29 cellular contexts compared by ENCODE assay signal in genomic region chr13:95193509-95194230, GRCh38.
DNase-seq lines count a peak whose midpoint lies in the region; ATAC-seq, FAIRE-seq and TF ChIP-seq lines count a peak whose summit lies in the region.
"Had no signal": no experiment of that assay in that cellular context is flagged by ENCODE, and none has a peak within 500 bp of the region (broad histone marks: within the 10 kb centered on the region; RNA-seq: fewer than 3 reads in every experiment).

No MANE protein-coding gene starts in this region.

- TF ChIP-seq POLR2A in IMR-90 (IDR thresholded peaks at IDR 0.05; ENCODE audit: low read depth, low read length) = no peak

- H3K23ac ChIP-seq in IMR-90 (ENCODE audit: low read depth, low read length) = peak overlapping the region; percentile 25; the same call in 1 of the 2 replicates

- in situ Hi-C loops in IMR-90 (cut with MboI; ENCODE audit: low sequenced_read_pairs) = loop anchor here (5.0 to 10.0 kb wide), 2 partner anchors 181 to 209 kb away; no protein-coding TSS in a partner anchor

- peak overlapping the region; percentile 64; the same call in 1 of the 2 replicates for H3K4ac ChIP-seq in IMR-90 (ENCODE audit: low read depth, low read length)

- POLR2A ChIA-PET in IMR-90 (lab: Charles Lee; ENCODE audit: unreplicated experiment) = no interaction called here

- no TSS peak for BruUV-seq in IMR-90 (replicated peaks; lab: Mats Ljungman, UMichigan)

- no peak for FAIRE-seq in frontal cortex (lab: Jason Lieb, UNC)
- FAIRE-seq: islet of Langerhans, small intestine had no signal

- dilution Hi-C loops in IMR-90 (cut with HindIII; ENCODE audit: low sequenced_read_pairs, unreplicated experiment) = no loop called here

- peak overlapping the region; percentile 48; the same call in 1 of the 2 replicates for H3K14ac ChIP-seq in IMR-90 (replicated peaks; ENCODE audit: low read depth, low read length)

- H3K36me3 Mint-ChIP-seq in endodermal cell (ENCODE audit: low read depth) = peaks cover 53% of the 10 kb centered on the region
- H3K36me3 Mint-ChIP-seq: natural killer cell treated with Interleukin-12 subunit alpha and Interleukin-12 subunit beta and Interleukin-15 and Interleukin-18, amount 100 ng/mL, for 72 hours had no signal

- H4K5ac ChIP-seq in IMR-90 (ENCODE audit: low read depth, low read length) = peak overlapping the region; percentile 70

- peak overlapping the region; percentile 51 for H4K91ac ChIP-seq in IMR-90 (ENCODE audit: insufficient read depth, low read depth, low read length)

- H3K27me3 Mint-ChIP-seq in endodermal cell (ENCODE audit: insufficient read depth) = no peaks in the 10 kb centered on the region
- H3K27me3 Mint-ChIP-seq: activated CD4-positive, alpha-beta T cell treated with anti-CD3 and anti-CD28 coated beads, Interleukin-2, amount 10 ng/mL, durations not matched to agents 7 days and 5 days; activated CD8-positive, alpha-beta memory T cell treated with anti-CD3 and anti-CD28 coated beads, Interleukin-2, amount 10 ng/mL, durations not matched to agents 7 days and 5 days; natural killer cell treated with Interleukin-12 subunit alpha and Interleukin-12 subunit beta and Interleukin-15 and Interleukin-18, amount 100 ng/mL, for 72 hours had no signal

- H3K4me3 Mint-ChIP-seq in endodermal cell = no peak overlapping the region
- H3K4me3 Mint-ChIP-seq: activated CD4-positive, alpha-beta T cell treated with anti-CD3 and anti-CD28 coated beads, Interleukin-2, amount 10 ng/mL, durations not matched to agents 7 days and 5 days; activated CD8-positive, alpha-beta memory T cell treated with anti-CD3 and anti-CD28 coated beads, Interleukin-2, amount 10 ng/mL, durations not matched to agents 7 days and 5 days; natural killer cell treated with Interleukin-12 subunit alpha and Interleukin-12 subunit beta and Interleukin-15 and Interleukin-18, amount 100 ng/mL, for 72 hours; WTC11 had no signal

- TF ChIP-seq CTCF in AG10803 (conservative IDR thresholded peaks at IDR 0.05; ENCODE audit: low read length) = no peak
- TF ChIP-seq CTCF in IMR-90 (conservative IDR thresholded peaks at IDR 0.05; ENCODE audit: low read depth, low read length) = no peak
- no peak for TF ChIP-seq CTCF in psoas muscle (IDR thresholded peaks at IDR 0.05)
- TF ChIP-seq CTCF in endodermal cell (conservative IDR thresholded peaks at IDR 0.05) = no peak

- peak overlapping the region; percentile 45; the same call in 1 of the 2 replicates for H3K27ac ChIP-seq in IMR-90 (ENCODE audit: insufficient read depth, low read length)
- H3K27ac ChIP-seq in psoas muscle = peak overlapping the region; percentile 71
- H3K27ac ChIP-seq in endodermal cell (ENCODE audit: low read depth, low read length) = no peak overlapping the region
- H3K27ac ChIP-seq: coronary artery, lower lobe of right lung, SK-N-MC, testis, vagina had no signal

- H3K27me3 ChIP-seq in IMR-90 (ENCODE audit: control insufficient read depth, insufficient read depth, low read length) = no peaks in the 10 kb centered on the region
- H3K27me3 ChIP-seq in psoas muscle (ENCODE audit: insufficient read depth in 3 of 3, low read length in 2 of 3) = no peaks in the 10 kb centered on the region
- no peaks in the 10 kb centered on the region for H3K27me3 ChIP-seq in endodermal cell (ENCODE audit: control insufficient read depth, insufficient read depth, low read length, poor library complexity, severe bottlenecking)
- H3K27me3 ChIP-seq: testis, vagina had no signal

- H2BK5ac ChIP-seq in IMR-90 (ENCODE audit: low read depth, low read length, poor library complexity, severe bottlenecking) = no peak overlapping the region

- peaks cover 8 to 60% of the 10 kb centered on the region in 2 experiments; a peak in 3 of 4 replicates for H3K79me1 ChIP-seq in IMR-90 (ENCODE audit: low read depth in 1 of 2, low read length in 2 of 2)

- H3K9me3 ChIP-seq in IMR-90 (ENCODE audit: control insufficient read depth, insufficient read depth, low read length) (no peaks in the 10 kb centered on the region), psoas muscle (no peaks in the 10 kb centered on the region), endodermal cell (ENCODE audit: control insufficient read depth, low read length) (no peaks in the 10 kb centered on the region)
- H3K9me3 ChIP-seq: HAP-1, lower lobe of right lung, testis, vagina had no signal

- H4K20me1 ChIP-seq in IMR-90 (ENCODE audit: insufficient read depth, low read length) = 0 out of 2 replicates have a peak, but pooled peaks cover 3% of the 10 kb centered on the region

- ATAC-seq in IMR-90 (ENCODE audit: low read depth) (no peak), left lobe of liver (peak; percentile 61), psoas muscle (no peak)
- ATAC-seq: activated CD8-positive, alpha-beta memory T cell treated with anti-CD3 and anti-CD28 coated beads, Interleukin-2, amount 10 ng/mL, durations not matched to agents 7 days and 5 days; natural killer cell treated with Interleukin-12 subunit alpha and Interleukin-12 subunit beta and Interleukin-15 and Interleukin-18, amount 100 ng/mL, for 72 hours; PC-3; WTC11 had no signal

- H3K4me1 Mint-ChIP-seq in endodermal cell = peaks cover 17% of the 10 kb centered on the region

- 87% methylated on average over 4 of the region's 13 CpGs; no CpG with 5 or more reads in 1 of the 2 experiments for WGBS in IMR-90 (ENCODE audit: extremely low coverage in 2 of 2, insufficient read length in 1 of 2), 2 experiments
- WGBS in psoas muscle, 3 donors = 87 to 94% (median 90%) methylated on average over 13 of the region's 13 CpGs
- 93% methylated on average over 7 to 13 of the region's 13 CpGs for WGBS in endodermal cell (ENCODE audit: insufficient coverage in 1 of 2, insufficient read length in 1 of 2), 2 experiments

- no peak overlapping the region for H2AFZ ChIP-seq in IMR-90 (replicated peaks; ENCODE audit: low read length, poor library complexity)

- peak overlapping the region; percentile 27; the same call in 1 of the 2 replicates for H2AK5ac ChIP-seq in IMR-90 (ENCODE audit: low read depth, low read length)

- CTCF ChIA-PET in IMR-90 (lab: Yijun Ruan, JAX) = no interaction called here

- H4K8ac ChIP-seq in IMR-90 (ENCODE audit: low read depth in 2 of 2, low read length in 2 of 2) = peak overlapping the region in 1 of 2 experiments; percentile 54; a peak in 1 of 4 replicates

- H3K18ac ChIP-seq in IMR-90 (ENCODE audit: low read depth, low read length) = peak overlapping the region; percentile 11

- H3K9me3 Mint-ChIP-seq in endodermal cell = peaks cover 6% of the 10 kb centered on the region
- H3K9me3 Mint-ChIP-seq: activated CD4-positive, alpha-beta T cell treated with anti-CD3 and anti-CD28 coated beads, Interleukin-2, amount 10 ng/mL, durations not matched to agents 7 days and 5 days; natural killer cell treated with Interleukin-12 subunit alpha and Interleukin-12 subunit beta and Interleukin-15 and Interleukin-18, amount 100 ng/mL, for 72 hours had no signal

- intact Hi-C loops in IMR-90 (cut with micrococcal nuclease) (loop anchor here (5.0 kb wide), 1 partner anchor 89 kb away; no protein-coding TSS in a partner anchor), psoas muscle (cut with DNase I) (loop anchor here (5.0 kb wide), 2 partner anchors 79 to 89 kb away; no protein-coding TSS in a partner anchor)

- H3K36me3 ChIP-seq in IMR-90 (ENCODE audit: control insufficient read depth, insufficient read depth, low read length) (peaks cover 30% of the 10 kb centered on the region), psoas muscle (ENCODE audit: insufficient read depth in 1 of 2, low read depth in 1 of 2) (peaks cover 0 to 23% of the 10 kb centered on the region in 2 donors), endodermal cell (ENCODE audit: control insufficient read depth, insufficient read depth, low read length) (peaks cover 34% of the 10 kb centered on the region)
- H3K36me3 ChIP-seq: HAP-1, lower lobe of right lung, vagina had no signal

- H2BK120ac ChIP-seq in IMR-90 (ENCODE audit: low read depth, low read length) = peak overlapping the region; percentile 24; the same call in 1 of the 2 replicates

- DNase-seq in AG10803 (ENCODE audit: low read depth) (peak; percentile 13), IMR-90 (no peak), left lobe of liver (ENCODE audit: low spot score) (peak; percentile 55), psoas muscle (no peak), endodermal cell (no peak), frontal cortex (ENCODE audit: low spot score in 2 of 2) (no peak)
- no peak for DNase-seq in activated CD4-positive, alpha-beta T cell treated with anti-CD3 and anti-CD28 coated beads, Interleukin-2, amount 50 U/mL, for 48 hours
- DNase-seq in stimulated activated CD4-positive, alpha-beta T cell treated with anti-CD3 and anti-CD28 coated beads, Interleukin-2, amount 100 ng/mL, for 24 hours = no peak
- DNase-seq: activated CD4-positive, alpha-beta T cell treated with anti-CD3 and anti-CD28 coated beads, Interleukin-2, amount 10 ng/mL, durations not matched to agents 7 days and 5 days; activated CD8-positive, alpha-beta memory T cell treated with anti-CD3 and anti-CD28 coated beads, Interleukin-2, amount 10 ng/mL, durations not matched to agents 7 days and 5 days; activated naive CD4-positive, alpha-beta T cell; effector memory CD4-positive, alpha-beta T cell; lower lobe of right lung; NCI-H1694; NCI-H2227 treated with DMSO at 0.1 percent for 48 hours; NCI-H526 treated with DMSO at 0.1 percent for 48 hours; occipital lobe; PC-3; small intestine; stimulated activated naive CD4-positive, alpha-beta T cell treated with Interleukin-2 at 50 U/mL for 16 hours; T-helper 1 cell; testis had no signal

- H3K4me1 ChIP-seq in IMR-90 (ENCODE audit: control insufficient read depth, insufficient read depth, low read length) (peaks cover 27% of the 10 kb centered on the region; the same call in 1 of the 2 replicates), psoas muscle (peaks cover 38% of the 10 kb centered on the region), endodermal cell (ENCODE audit: control insufficient read depth, insufficient read depth, low read length) (peaks cover 4% of the 10 kb centered on the region)
- H3K4me1 ChIP-seq: testis, vagina had no signal

- H3K56ac ChIP-seq in IMR-90 (ENCODE audit: extremely low read depth, insufficient read depth, low read length) = no peak overlapping the region

- H3K4me3 ChIP-seq in AG10803 (ENCODE audit: low read length) (no peak overlapping the region), IMR-90 (ENCODE audit: insufficient read depth, low read depth, low read length) (no peak overlapping the region), psoas muscle (no peak overlapping the region), endodermal cell (ENCODE audit: low read length) (no peak overlapping the region)
- H3K4me3 ChIP-seq: coronary artery, HAP-1, lower lobe of right lung, SK-N-MC, testis, vagina had no signal

- H2AK9ac ChIP-seq in IMR-90 (replicated peaks; ENCODE audit: low read depth, low read length, poor library complexity) = peak overlapping the region; percentile 46

- no peak overlapping the region for H3K4me2 ChIP-seq in IMR-90 (ENCODE audit: low read depth, low read length)

- H3K9ac ChIP-seq in IMR-90 (ENCODE audit: low read depth, low read length) (no peak overlapping the region), endodermal cell (ENCODE audit: extremely low read depth, low read length, poor library complexity, severe bottlenecking) (no peak overlapping the region)

- peak overlapping the region; percentile 28; the same call in 1 of the 2 replicates for H2BK20ac ChIP-seq in IMR-90 (ENCODE audit: low read depth, low read length)

- peaks cover 11% of the 10 kb centered on the region for H3K9me1 ChIP-seq in IMR-90 (ENCODE audit: insufficient read depth, low read length)

- TF ChIP-seq RAD21 in IMR-90 (IDR thresholded peaks at IDR 0.05; ENCODE audit: low read length) = no peak

- H3K27ac Mint-ChIP-seq in endodermal cell = no peak overlapping the region
- H3K27ac Mint-ChIP-seq: activated CD4-positive, alpha-beta T cell treated with anti-CD3 and anti-CD28 coated beads, Interleukin-2, amount 10 ng/mL, durations not matched to agents 7 days and 5 days; activated CD8-positive, alpha-beta memory T cell treated with anti-CD3 and anti-CD28 coated beads, Interleukin-2, amount 10 ng/mL, durations not matched to agents 7 days and 5 days; natural killer cell treated with Interleukin-12 subunit alpha and Interleukin-12 subunit beta and Interleukin-15 and Interleukin-18, amount 100 ng/mL, for 72 hours; WTC11 had no signal

- H2BK15ac ChIP-seq in IMR-90 (ENCODE audit: low read depth, low read length) = peak overlapping the region; percentile 7; the same call in 1 of the 3 replicates

Comparison
In these comparisons a context has a peak if more than half of its experiments do, and no peak if none do; other contexts are left out.
1. DNase-seq: peak in AG10803 (single experiment) and left lobe of liver (single experiment); none in IMR-90 (single experiment), psoas muscle (0 of 2), endodermal cell (single experiment), activated CD4-positive, alpha-beta T cell treated with anti-CD3 and anti-CD28 coated beads, Interleukin-2, amount 50 U/mL, for 48 hours (0 of 2), frontal cortex (0 of 2) and stimulated activated CD4-positive, alpha-beta T cell treated with anti-CD3 and anti-CD28 coated beads, Interleukin-2, amount 100 ng/mL, for 24 hours (0 of 2).